ENCODE assay signal across 10 cellular contexts in genomic region chr10:103855852-103856496, GRCh38. TPM values are rescaled to one million over a fixed set of nuclear protein-coding genes. Genes with fewer than 3 reads are reported as not detected.
DNase-seq lines count a peak whose midpoint lies in the region; ATAC-seq lines count a peak whose summit lies in the region.
"Had no signal": no experiment of that assay in that cellular context is flagged by ENCODE, and none has a peak within 500 bp of the region (broad histone marks: within the 10 kb centered on the region; RNA-seq: fewer than 3 reads in every experiment).

No MANE protein-coding gene starts in this region.

- H3K9me3 Mint-ChIP-seq in activated CD4-positive, alpha-beta T cell treated with anti-CD3 and anti-CD28 coated beads, Interleukin-2, amount 10 ng/mL, durations not matched to agents 7 days and 5 days = no peaks in the 10 kb centered on the region
- H3K9me3 Mint-ChIP-seq in central memory CD8-positive, alpha-beta T cell = no peaks in the 10 kb centered on the region

- H3K4me3 ChIP-seq in mesodermal cell (ENCODE audit: extremely low read depth, insufficient read depth, low read length, poor library complexity, severe bottlenecking) = peak overlapping the region; percentile 72
- H3K4me3 ChIP-seq in thymus (ENCODE audit: low read length) = peak overlapping the region; percentile 50

- no peak overlapping the region for H3K27ac Mint-ChIP-seq in activated CD4-positive, alpha-beta T cell treated with anti-CD3 and anti-CD28 coated beads, Interleukin-2, amount 10 ng/mL, durations not matched to agents 7 days and 5 days
- no peak overlapping the region for H3K27ac Mint-ChIP-seq in central memory CD8-positive, alpha-beta T cell (ENCODE audit: low read depth)

- H3K27me3 Mint-ChIP-seq in activated CD4-positive, alpha-beta T cell treated with anti-CD3 and anti-CD28 coated beads, Interleukin-2, amount 10 ng/mL, durations not matched to agents 7 days and 5 days = peaks cover 71% of the 10 kb centered on the region
- peaks cover 54% of the 10 kb centered on the region for H3K27me3 Mint-ChIP-seq in central memory CD8-positive, alpha-beta T cell

- H3K4me1 Mint-ChIP-seq in activated CD4-positive, alpha-beta T cell treated with anti-CD3 and anti-CD28 coated beads, Interleukin-2, amount 10 ng/mL, durations not matched to agents 7 days and 5 days = peaks cover 13% of the 10 kb centered on the region
- H3K4me1 Mint-ChIP-seq in central memory CD8-positive, alpha-beta T cell = peaks cover 10% of the 10 kb centered on the region

- CTCF ChIA-PET in activated CD4-positive, alpha-beta T cell treated with anti-CD3 and anti-CD28 coated beads, Interleukin-2, amount 10 ng/mL, durations not matched to agents 7 days and 5 days (lab: Charles Lee) = interaction anchor here (0.7 to 1.5 kb wide), 4 partner anchors 12 to 147 kb away, joined by 3 to 10 read pairs (median 3); no protein-coding TSS in a partner anchor

- POLR2A ChIA-PET in activated CD4-positive, alpha-beta T cell treated with anti-CD3 and anti-CD28 coated beads, Interleukin-2, amount 10 ng/mL, durations not matched to agents 7 days and 5 days (lab: Charles Lee) = no interaction called here

- peak overlapping the region; percentile 19 for H3K4me3 Mint-ChIP-seq in activated CD4-positive, alpha-beta T cell treated with anti-CD3 and anti-CD28 coated beads, Interleukin-2, amount 10 ng/mL, durations not matched to agents 7 days and 5 days
- H3K4me3 Mint-ChIP-seq in central memory CD8-positive, alpha-beta T cell = peak overlapping the region; percentile 48

- H3K36me3 ChIP-seq in mesodermal cell (ENCODE audit: control insufficient read depth, insufficient read depth, low read length) (peaks cover 20% of the 10 kb centered on the region), thymus (ENCODE audit: control insufficient read depth, insufficient read depth) (no peaks in the 10 kb centered on the region)

- H3K36me3 Mint-ChIP-seq in activated CD4-positive, alpha-beta T cell treated with anti-CD3 and anti-CD28 coated beads, Interleukin-2, amount 10 ng/mL, durations not matched to agents 7 days and 5 days (ENCODE audit: low read depth) = no peaks in the 10 kb centered on the region
- no peaks in the 10 kb centered on the region for H3K36me3 Mint-ChIP-seq in central memory CD8-positive, alpha-beta T cell (ENCODE audit: insufficient read depth)

- WGBS in mesodermal cell (ENCODE audit: insufficient coverage in 2 of 2), 2 experiments = 2 to 6% methylated on average over 15 to 17 of the region's 31 CpGs
- WGBS in thymus = 17% methylated on average over 31 of the region's 31 CpGs

- no peak for DNase-seq in activated CD4-positive, alpha-beta T cell treated with anti-CD3 and anti-CD28 coated beads, Interleukin-2, amount 10 ng/mL, durations not matched to agents 7 days and 5 days
- DNase-seq in activated CD4-positive, alpha-beta T cell treated with anti-CD3 and anti-CD28 coated beads, Interleukin-2, amount 50 U/mL, for 1 hour = no peak
- DNase-seq in central memory CD8-positive, alpha-beta T cell (ENCODE audit: low spot score in 2 of 2) = no peak
- no peak for DNase-seq in NCI-H2081 (lab: John Stamatoyannopoulos, UW)
- no peak for DNase-seq in NCI-H1417 (lab: John Stamatoyannopoulos, UW)
- DNase-seq: COR-L47, NCI-H748 treated with DMSO at 0.1 percent for 48 hours had no signal

- peaks cover 31% of the 10 kb centered on the region for H3K4me1 ChIP-seq in mesodermal cell (ENCODE audit: control insufficient read depth, insufficient read depth, low read length, poor library complexity, severe bottlenecking)
- H3K4me1 ChIP-seq in thymus (ENCODE audit: control insufficient read depth, insufficient read depth, low read length) = no peaks in the 10 kb centered on the region

- ATAC-seq in central memory CD8-positive, alpha-beta T cell (replicated peaks; ENCODE audit: extremely low read depth, poor library complexity, severe bottlenecking) = no peak
- ATAC-seq in GM19351 (IDR thresholded peaks at IDR 0.05; ENCODE audit: unreplicated experiment) = no peak

- H3K9me3 ChIP-seq in mesodermal cell (ENCODE audit: control insufficient read depth, low read length) (no peaks in the 10 kb centered on the region), thymus (ENCODE audit: control insufficient read depth) (no peaks in the 10 kb centered on the region)

- H3K27ac ChIP-seq in mesodermal cell (ENCODE audit: low read depth, low read length, severe bottlenecking) = no peak overlapping the region
- H3K27ac ChIP-seq in thymus (ENCODE audit: low read depth) = no peak overlapping the region

- H3K27me3 ChIP-seq in thymus (ENCODE audit: control insufficient read depth, insufficient read depth) = peaks cover 30% of the 10 kb centered on the region

RNA-seq across cellular contexts. Expression of gene SH3PXD2A, which starts 0.6 kb away (rescaled TPM):
- 10 to 100 TPM; 11.9 to 12.7 TPM for total RNA-seq in activated CD4-positive, alpha-beta T cell treated with anti-CD3 and anti-CD28 coated beads, Interleukin-2, amount 10 ng/mL, durations not matched to agents 7 days and 5 days
- polyA plus RNA-seq in mesodermal cell (2013, experiment 1 of 2) = 29.9 TPM
- polyA plus RNA-seq in mesodermal cell (2013, experiment 2 of 2) = 27.2 TPM
- 9.5 TPM for polyA plus RNA-seq in thymus
